ENCODE assay signal across 30 cellular contexts in the genomic region with DNA sequence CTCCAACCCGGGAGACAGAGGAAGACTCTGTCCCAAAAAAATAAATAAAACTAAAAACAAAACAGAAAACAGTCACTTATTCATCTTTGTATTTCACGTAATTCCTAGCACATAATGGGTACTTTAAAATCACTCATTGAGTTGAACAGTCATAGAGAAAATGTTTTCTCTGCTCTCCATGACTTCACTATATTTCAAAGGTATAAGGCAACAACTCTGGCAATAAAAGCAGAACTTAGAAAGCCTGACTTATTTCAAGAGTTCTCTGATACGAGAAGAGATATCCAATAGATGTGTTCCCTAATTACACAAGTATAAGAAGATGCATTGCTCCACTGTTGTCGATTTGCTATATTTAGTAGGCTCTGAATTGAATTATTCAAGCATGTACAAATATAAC.
"Had no signal": no experiment of that assay in that cellular context is flagged by ENCODE, and none has a peak within 500 bp of the region (broad histone marks: within the 10 kb centered on the region; RNA-seq: fewer than 3 reads in every experiment).

No MANE protein-coding gene starts in this region.

- FAIRE-seq: endothelial cell of umbilical vein, keratinocyte had no signal

- H3K4me1 Mint-ChIP-seq: neural progenitor cell, T-helper 17 cell had no signal

- H3K4me3 Mint-ChIP-seq: activated CD4-positive, alpha-beta memory T cell treated with anti-CD3 and anti-CD28 coated beads for 36 hours; activated CD4-positive, alpha-beta T cell treated with anti-CD3 and anti-CD28 coated beads, Interleukin-2, amount 10 ng/mL, durations not matched to agents 24 days and 14 days; activated naive CD4-positive, alpha-beta T cell treated with anti-CD3 and anti-CD28 coated beads for 36 hours; activated naive CD8-positive, alpha-beta T cell treated with anti-CD3 and anti-CD28 coated beads for 36 hours; activated T-helper 1 cell treated with anti-CD3 and anti-CD28 coated beads, Interleukin-12 subunit alpha, Interleukin-12 subunit beta, Interleukin-2, Interleukin-4 antibody, amounts not matched to agents 30 ng/mL and 10 ng/mL and 1 ng/mL, durations not matched to agents 14 hours and 24 hours and 36 hours; naive thymus-derived CD8-positive, alpha-beta T cell; neural progenitor cell; stimulated activated naive CD8-positive, alpha-beta T cell treated with anti-CD3 and anti-CD28 coated beads, Interleukin-15, Interleukin-2, amounts not matched to agents 100 ng/mL and 50 ng/mL, for 24 hours; T-helper 17 cell; type B pancreatic cell had no signal

- H3K27me3 ChIP-seq: adrenal gland, gastroesophageal sphincter, hepatocyte, neural progenitor cell, spleen, uterus had no signal

- H3K9me3 ChIP-seq: adrenal gland, gastroesophageal sphincter, spleen, thoracic aorta, uterus had no signal

- H3K4me2 ChIP-seq: hepatocyte, neural progenitor cell had no signal

- H3K36me3 ChIP-seq: adrenal gland, gastroesophageal sphincter, neural progenitor cell, spleen, thoracic aorta, uterus had no signal

- H3K27ac Mint-ChIP-seq: activated CD4-positive, alpha-beta memory T cell treated with anti-CD3 and anti-CD28 coated beads for 36 hours; activated CD4-positive, alpha-beta T cell treated with anti-CD3 and anti-CD28 coated beads, Interleukin-2, amount 10 ng/mL, durations not matched to agents 24 days and 14 days; activated naive CD4-positive, alpha-beta T cell treated with anti-CD3 and anti-CD28 coated beads for 36 hours; activated naive CD8-positive, alpha-beta T cell treated with anti-CD3 and anti-CD28 coated beads for 36 hours; activated T-helper 1 cell treated with anti-CD3 and anti-CD28 coated beads, Interleukin-12 subunit alpha, Interleukin-12 subunit beta, Interleukin-2, Interleukin-4 antibody, amounts not matched to agents 30 ng/mL and 10 ng/mL and 1 ng/mL, durations not matched to agents 14 hours and 24 hours and 36 hours; naive thymus-derived CD8-positive, alpha-beta T cell; neural progenitor cell; stimulated activated naive CD8-positive, alpha-beta T cell treated with anti-CD3 and anti-CD28 coated beads, Interleukin-15, Interleukin-2, amounts not matched to agents 100 ng/mL and 50 ng/mL, for 24 hours; T-helper 17 cell; type B pancreatic cell had no signal

- H3K27ac ChIP-seq: adrenal gland, gastroesophageal sphincter, hepatocyte, neural progenitor cell, parathyroid adenoma, spleen, thoracic aorta, uterus had no signal

- H3K4me3 ChIP-seq: adrenal gland, gastroesophageal sphincter, hepatocyte, neural progenitor cell, spleen, thoracic aorta, uterus had no signal

- H3K27me3 Mint-ChIP-seq: activated CD4-positive, alpha-beta memory T cell treated with anti-CD3 and anti-CD28 coated beads for 36 hours; activated CD4-positive, alpha-beta T cell treated with anti-CD3 and anti-CD28 coated beads, Interleukin-2, amount 10 ng/mL, durations not matched to agents 24 days and 14 days; activated naive CD8-positive, alpha-beta T cell treated with anti-CD3 and anti-CD28 coated beads for 36 hours; brain; naive thymus-derived CD8-positive, alpha-beta T cell; stimulated activated naive CD8-positive, alpha-beta T cell treated with anti-CD3 and anti-CD28 coated beads, Interleukin-15, Interleukin-2, amounts not matched to agents 100 ng/mL and 50 ng/mL, for 24 hours; T-helper 17 cell; type B pancreatic cell had no signal

- H3K4me1 ChIP-seq: adrenal gland, gastroesophageal sphincter, neural progenitor cell, parathyroid adenoma, uterus had no signal

- H3K36me3 Mint-ChIP-seq: activated CD4-positive, alpha-beta memory T cell treated with anti-CD3 and anti-CD28 coated beads for 36 hours; activated naive CD8-positive, alpha-beta T cell treated with anti-CD3 and anti-CD28 coated beads for 36 hours; neural progenitor cell; type B pancreatic cell had no signal

- ATAC-seq: gastroesophageal sphincter; left cardiac atrium; left ventricle myocardium superior; naive thymus-derived CD8-positive, alpha-beta T cell; right cardiac atrium; T-helper 17 cell had no signal

- DNase-seq: activated CD4-positive, alpha-beta memory T cell treated with anti-CD3 and anti-CD28 coated beads for 36 hours; activated CD4-positive, alpha-beta T cell treated with anti-CD3 and anti-CD28 coated beads, Interleukin-2, amount 10 ng/mL, durations not matched to agents 24 days and 14 days; activated CD8-positive, alpha-beta memory T cell treated with anti-CD3 and anti-CD28 coated beads, Interleukin-2, amount 50 U/mL, for 4 hours; activated effector memory CD4-positive, alpha-beta T cell treated with anti-CD3 and anti-CD28 coated beads, Interleukin-2, amount 50 U/mL, for 16 hours; activated naive CD4-positive, alpha-beta T cell treated with anti-CD3 and anti-CD28 coated beads for 36 hours; activated naive CD8-positive, alpha-beta T cell treated with anti-CD3 and anti-CD28 coated beads for 36 hours; activated T-cell treated with anti-CD3 and anti-CD28 coated beads, Interleukin-2, amount 50 U/mL, for 1 hour; adrenal gland; aorta; cortex of kidney; left cardiac atrium; left ventricle myocardium superior; midbrain; naive thymus-derived CD8-positive, alpha-beta T cell; occipital lobe; right cardiac atrium; spleen; T-helper 17 cell; uterus had no signal

- H3K9me3 Mint-ChIP-seq: activated CD4-positive, alpha-beta memory T cell treated with anti-CD3 and anti-CD28 coated beads for 36 hours; activated CD4-positive, alpha-beta T cell treated with anti-CD3 and anti-CD28 coated beads, Interleukin-2, amount 10 ng/mL, durations not matched to agents 24 days and 14 days; activated naive CD4-positive, alpha-beta T cell treated with anti-CD3 and anti-CD28 coated beads for 36 hours; activated T-helper 1 cell treated with anti-CD3 and anti-CD28 coated beads, Interleukin-12 subunit alpha, Interleukin-12 subunit beta, Interleukin-2, Interleukin-4 antibody, amounts not matched to agents 30 ng/mL and 10 ng/mL and 1 ng/mL, durations not matched to agents 14 hours and 24 hours and 36 hours; neural progenitor cell; stimulated activated naive CD8-positive, alpha-beta T cell treated with anti-CD3 and anti-CD28 coated beads, Interleukin-15, Interleukin-2, amounts not matched to agents 100 ng/mL and 50 ng/mL, for 24 hours had no signal
